ENCODE assay signal across 1 cellular context in the genomic region with DNA sequence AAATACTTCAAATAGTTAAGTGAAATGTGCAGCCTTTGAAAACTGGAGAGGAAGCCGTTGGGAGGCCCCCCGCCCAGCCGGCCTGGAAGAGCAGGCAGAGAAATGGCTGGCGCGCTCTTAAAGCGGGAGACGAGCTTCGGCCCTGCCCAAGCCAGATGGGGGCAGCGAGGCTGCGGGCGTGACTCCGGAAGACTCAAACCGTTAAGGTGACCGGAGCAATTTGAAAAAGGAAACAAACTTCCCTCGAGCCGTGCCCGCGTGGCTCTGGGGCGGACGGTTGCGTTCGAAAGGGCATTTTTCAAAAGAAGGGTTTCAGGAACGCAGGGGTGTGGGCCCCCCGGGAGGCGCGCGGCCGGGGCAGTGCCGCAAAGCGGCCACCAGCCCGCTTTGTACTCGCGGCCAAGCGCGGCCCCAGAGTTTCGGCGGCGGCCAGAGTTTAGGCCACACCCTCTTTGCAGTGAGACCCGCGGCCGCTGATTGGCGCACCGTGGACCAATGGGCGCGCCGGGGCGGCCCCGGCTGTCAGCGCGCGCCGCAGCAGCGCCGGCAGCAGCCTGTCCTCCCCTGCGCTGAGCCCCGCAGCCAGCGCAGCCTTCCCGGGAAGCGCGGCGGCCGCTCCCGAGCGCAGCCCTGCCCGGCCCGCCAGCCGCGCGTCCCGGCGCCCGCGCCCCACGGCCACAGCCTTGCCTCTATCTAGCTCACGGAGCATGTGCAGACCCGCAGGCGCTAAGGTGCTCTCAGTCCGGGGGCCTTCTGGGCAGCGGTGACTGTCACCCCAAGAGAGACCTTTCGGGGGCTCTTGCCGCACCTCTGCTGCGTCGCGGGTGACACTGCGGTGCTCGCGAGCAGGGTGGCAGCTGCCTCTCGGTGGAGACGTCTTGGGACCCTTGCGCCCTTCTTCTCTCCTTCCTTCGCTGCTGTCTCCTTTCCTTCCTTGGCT.
TF ChIP-seq lines count a peak whose summit lies in the region.

Gene NAV2 (plus strand): TSS at position 557 of the 940 bp plus-strand sequence. CDS start 859 bp downstream, outside the sequence.

TF ChIP-seq in H1, 55 proteins besides CTCF, POLR2A, EP300 and RAD21:
- TF ChIP-seq CREB1 (IDR thresholded peaks at IDR 0.05) (no peak; the same call in 1 of the 2 replicates), RNF2 (IDR thresholded peaks at IDR 0.05; ENCODE audit: borderline replicate concordance, low read depth, low read length, missing control alignments, poor library complexity, severe bottlenecking) (peak; percentile 29), BRCA1 (IDR thresholded peaks at IDR 0.05; ENCODE audit: low read depth, low read length) (no peak), SAP30 (IDR thresholded peaks at IDR 0.05; ENCODE audit: insufficient read depth, insufficient replicate concordance, low read length) (no peak), TAF7 (optimal IDR thresholded peaks at IDR 0.05; ENCODE audit: borderline replicate concordance, low read depth, low read length) (peak; percentile 51), TBP (IDR thresholded peaks at IDR 0.05; ENCODE audit: low read depth, low read length) (peak; percentile 60), PHF8 (conservative IDR thresholded peaks at IDR 0.05; ENCODE audit: low read depth, low read length) (peak; percentile 66), GABPA (IDR thresholded peaks at IDR 0.05; ENCODE audit: borderline replicate concordance, insufficient read depth, low read length) (peak; percentile 46; the same call in 1 of the 2 replicates), CTBP2 (IDR thresholded peaks at IDR 0.05; ENCODE audit: borderline replicate concordance, insufficient read depth, insufficient read length, low read length) (no peak), SIN3A (conservative IDR thresholded peaks at IDR 0.05 in 1 of 2, IDR thresholded peaks at IDR 0.05 in 1 of 2; ENCODE audit: low read depth in 1 of 2, low read length in 2 of 2) (peak in 1 of 2 experiments; percentile 54; a peak in 2 of 4 replicates), BCL11A (IDR thresholded peaks at IDR 0.05; ENCODE audit: low read depth in 2 of 2, low read length in 2 of 2) (no peak), KDM1A (IDR thresholded peaks at IDR 0.05; ENCODE audit: borderline replicate concordance, low read length) (peak; percentile 64; the same call in 1 of the 2 replicates), SUZ12 (IDR thresholded peaks at IDR 0.05; ENCODE audit: low read length) (no peak; the same call in 1 of the 2 replicates), CEBPB (IDR thresholded peaks at IDR 0.05; ENCODE audit: low read depth, low read length) (no peak), GTF2F1 (IDR thresholded peaks at IDR 0.05; ENCODE audit: borderline replicate concordance, low read depth, low read length) (0 out of 2 replicates have a peak, but pooled peaks have one; percentile 44), ASH2L (IDR thresholded peaks at IDR 0.05; ENCODE audit: low read length) (peak; percentile 68), RXRA (IDR thresholded peaks at IDR 0.05; ENCODE audit: insufficient read depth, low read depth, low read length) (no peak), SP4 (IDR thresholded peaks at IDR 0.05; ENCODE audit: low read length) (0 out of 2 replicates have a peak, but pooled peaks have one; percentile 39), RBBP5 (IDR thresholded peaks at IDR 0.05; ENCODE audit: borderline replicate concordance, low read depth, low read length) (peak; percentile 73; the same call in 1 of the 2 replicates), POLR2AphosphoS5 (IDR thresholded peaks at IDR 0.05; ENCODE audit: low read depth, low read length) (peak; percentile 58), SIRT6 (IDR thresholded peaks at IDR 0.05; ENCODE audit: low read length) (no peak), ZNF274 (IDR thresholded peaks at IDR 0.05; ENCODE audit: borderline replicate concordance, extremely low read depth, low read length) (no peak), TAF1 (IDR thresholded peaks at IDR 0.05; ENCODE audit: low read depth, low read length) (peak; percentile 72), HDAC2 (IDR thresholded peaks at IDR 0.05; ENCODE audit: borderline replicate concordance in 1 of 2, low read depth in 2 of 2, low read length in 2 of 2) (no peak)
- TF ChIP-seq, protein P1, sequence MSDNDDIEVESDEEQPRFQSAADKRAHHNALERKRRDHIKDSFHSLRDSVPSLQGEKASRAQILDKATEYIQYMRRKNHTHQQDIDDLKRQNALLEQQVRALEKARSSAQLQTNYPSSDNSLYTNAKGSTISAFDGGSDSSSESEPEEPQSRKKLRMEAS (IDR thresholded peaks at IDR 0.05): peak; percentile 91; the same call in 1 of the 2 replicates
- TF ChIP-seq, protein P2, sequence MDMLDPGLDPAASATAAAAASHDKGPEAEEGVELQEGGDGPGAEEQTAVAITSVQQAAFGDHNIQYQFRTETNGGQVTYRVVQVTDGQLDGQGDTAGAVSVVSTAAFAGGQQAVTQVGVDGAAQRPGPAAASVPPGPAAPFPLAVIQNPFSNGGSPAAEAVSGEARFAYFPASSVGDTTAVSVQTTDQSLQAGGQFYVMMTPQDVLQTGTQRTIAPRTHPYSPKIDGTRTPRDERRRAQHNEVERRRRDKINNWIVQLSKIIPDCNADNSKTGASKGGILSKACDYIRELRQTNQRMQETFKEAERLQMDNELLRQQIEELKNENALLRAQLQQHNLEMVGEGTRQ (IDR thresholded peaks at IDR 0.05; ENCODE audit: low read length): 0 out of 2 replicates have a peak, but pooled peaks have one; percentile 1
- TF ChIP-seq, protein P3, sequence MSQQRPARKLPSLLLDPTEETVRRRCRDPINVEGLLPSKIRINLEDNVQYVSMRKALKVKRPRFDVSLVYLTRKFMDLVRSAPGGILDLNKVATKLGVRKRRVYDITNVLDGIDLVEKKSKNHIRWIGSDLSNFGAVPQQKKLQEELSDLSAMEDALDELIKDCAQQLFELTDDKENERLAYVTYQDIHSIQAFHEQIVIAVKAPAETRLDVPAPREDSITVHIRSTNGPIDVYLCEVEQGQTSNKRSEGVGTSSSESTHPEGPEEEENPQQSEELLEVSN (IDR thresholded peaks at IDR 0.05): peak; percentile 94
